Comparison of ENCODE assay signal across 8 cellular contexts in genomic region chr1:15950302-15950701, GRCh38. TPM values are rescaled to one million over a fixed set of nuclear protein-coding genes. Genes with fewer than 3 reads are reported as not detected.
DNase-seq lines count a peak whose midpoint lies in the region; ATAC-seq and TF ChIP-seq lines count a peak whose summit lies in the region.

No MANE protein-coding gene starts in this region.

- no peaks in the 10 kb centered on the region for H3K27me3 ChIP-seq in heart right ventricle
- no peaks in the 10 kb centered on the region for H3K27me3 ChIP-seq in breast epithelium
- H3K27me3 ChIP-seq in ovary = no peaks in the 10 kb centered on the region
- H3K27me3 ChIP-seq in vagina = no peaks in the 10 kb centered on the region

- DNase-seq in heart right ventricle = no peak
- DNase-seq in Right ventricle myocardium inferior (ENCODE audit: missing footprints) = no peak
- no peak for DNase-seq in breast epithelium (ENCODE audit: low spot score in 2 of 2)
- DNase-seq in ovary = no peak
- DNase-seq in vagina (ENCODE audit: extremely low spot score in 2 of 2) = no peak
- no peak for DNase-seq in posterior cingulate gyrus
- DNase-seq in CD1c-positive myeloid dendritic cell (ENCODE audit: extremely low spot score) = no peak

- H3K4me1 ChIP-seq in heart right ventricle = peaks cover 43 to 75% (median 68%) of the 10 kb centered on the region in 9 donors
- peaks cover 19% of the 10 kb centered on the region in 2 donors for H3K4me1 ChIP-seq in breast epithelium
- H3K4me1 ChIP-seq in ovary (ENCODE audit: insufficient read depth) = peaks cover 36% of the 10 kb centered on the region
- peaks cover 73% of the 10 kb centered on the region for H3K4me1 ChIP-seq in vagina

- peak overlapping the region; percentile 41 to 94 (median 88) for H3K27ac ChIP-seq in heart right ventricle
- H3K27ac ChIP-seq in breast epithelium = peak overlapping the region; percentile 87 to 95
- H3K27ac ChIP-seq in ovary = peak overlapping the region; percentile 90 to 99
- peak overlapping the region; percentile 96 for H3K27ac ChIP-seq in vagina

- H3K9me3 ChIP-seq in heart right ventricle = no peaks in the 10 kb centered on the region
- no peaks in the 10 kb centered on the region for H3K9me3 ChIP-seq in breast epithelium
- no peaks in the 10 kb centered on the region for H3K9me3 ChIP-seq in ovary
- no peaks in the 10 kb centered on the region for H3K9me3 ChIP-seq in vagina

- peaks cover 0 to 32% (median 26%) of the 10 kb centered on the region in 9 donors for H3K36me3 ChIP-seq in heart right ventricle
- H3K36me3 ChIP-seq in breast epithelium = no peaks in the 10 kb centered on the region
- no peaks in the 10 kb centered on the region for H3K36me3 ChIP-seq in ovary
- H3K36me3 ChIP-seq in vagina = peaks cover 0 to 27% of the 10 kb centered on the region in 2 donors

- intact Hi-C loops in heart right ventricle (cut with DNase I) (no loop called here), Right ventricle myocardium inferior (cut with DNase I) (no loop called here), breast epithelium (cut with DNase I; ENCODE audit: low total_unique reads) (loop anchor here (10.0 kb wide), 2 partner anchors 976 to 1716 kb away; no protein-coding TSS in a partner anchor), ovary (cut with DNase I) (no loop called here), vagina (cut with DNase I) (no loop called here), posterior cingulate gyrus (cut with DNase I) (no loop called here)

- WGBS in heart right ventricle, 2 donors = 93 to 96% methylated on average over 4 of the region's 4 CpGs
- 85 to 91% (median 89%) methylated on average over 4 of the region's 4 CpGs for WGBS in ovary, 3 donors

- peak in 1 of 8 donors; percentile 0 for ATAC-seq in heart right ventricle
- no peak for ATAC-seq in Right ventricle myocardium inferior
- no peak for ATAC-seq in HG03378 (IDR thresholded peaks at IDR 0.05; ENCODE audit: unreplicated experiment)

- no peak for TF ChIP-seq POLR2A in breast epithelium (IDR thresholded peaks at IDR 0.05)
- TF ChIP-seq POLR2A in ovary (IDR thresholded peaks at IDR 0.05) = no peak
- no peak for TF ChIP-seq POLR2A in vagina (IDR thresholded peaks at IDR 0.05)

- TF ChIP-seq EP300 in ovary (IDR thresholded peaks at IDR 0.05) = no peak

- H3K4me3 ChIP-seq in heart right ventricle (peak overlapping the region in 7 of 10 donors; percentile 16 to 43 (median 34)), breast epithelium (peak overlapping the region in 2 of 3 donors; percentile 34 to 49), ovary (peak overlapping the region; percentile 31), vagina (peak overlapping the region in 1 of 2 donors; percentile 34)

- no peak for TF ChIP-seq CTCF in heart right ventricle (IDR thresholded peaks at IDR 0.05)
- TF ChIP-seq CTCF in breast epithelium (IDR thresholded peaks at IDR 0.05) = no peak
- TF ChIP-seq CTCF in ovary (IDR thresholded peaks at IDR 0.05) = no peak
- TF ChIP-seq CTCF in vagina (IDR thresholded peaks at IDR 0.05) = no peak

RNA-seq across cellular contexts. Expression of gene ZBTB17, which starts 25.6 kb away (rescaled TPM):
- total RNA-seq in heart right ventricle = 10 to 100 TPM; 16.4 to 25.0 (median 20.4) TPM
- polyA plus RNA-seq in heart right ventricle = 10 to 100 TPM; 27.3 to 54.9 TPM
- total RNA-seq in Right ventricle myocardium inferior = 23.4 TPM
- total RNA-seq in breast epithelium = 10 to 100 TPM; 21.9 to 40.3 (median 38.5) TPM
- total RNA-seq in ovary = 10 to 100 TPM; 18.8 to 45.7 (median 29.8) TPM
- polyA plus RNA-seq in ovary = 10 to 100 TPM in 1 of 2 donors, 1 to 10 TPM in 1; 3.7 to 33.1 TPM
- total RNA-seq in vagina = 38.5 TPM

RNA-seq across cellular contexts. Expression of gene SRARP, which starts 53.7 kb away (rescaled TPM):
- total RNA-seq in heart right ventricle (under 1 TPM in 5 of 10 donors, not detected in 5; 0.15 to 0.79 (median 0.28) TPM), Right ventricle myocardium inferior (0.41 TPM), breast epithelium (1 to 10 TPM in 2 of 3 donors, not detected in 1; 1.3 to 2.9 TPM), ovary (not detected), vagina (not detected)
- polyA plus RNA-seq in heart right ventricle (under 1 TPM; 0.35 to 0.95 TPM), ovary (not detected)
